Comparison of ENCODE assay signal across 17 cellular contexts in genomic region chrX:48632207-48632606, GRCh38. TPM values are rescaled to one million over a fixed set of nuclear protein-coding genes. Genes with fewer than 3 reads are reported as not detected.
DNase-seq lines count a peak whose midpoint lies in the region; ATAC-seq and TF ChIP-seq lines count a peak whose summit lies in the region.
"Had no signal": no experiment of that assay in that cellular context is flagged by ENCODE, and none has a peak within 500 bp of the region (broad histone marks: within the 10 kb centered on the region; RNA-seq: fewer than 3 reads in every experiment).

No MANE protein-coding gene starts in this region.

- peak overlapping the region; percentile 51 for H3K4me2 ChIP-seq in OCI-LY1 (ENCODE audit: low read length)

- no peaks in the 10 kb centered on the region for H3K27me3 ChIP-seq in OCI-LY1 (ENCODE audit: insufficient read depth, low read length)
- no peaks in the 10 kb centered on the region for H3K27me3 ChIP-seq in ovary
- H3K27me3 ChIP-seq: Peyer's patch had no signal

- H3K4me3 ChIP-seq in OCI-LY1 (ENCODE audit: low read depth, low read length, poor library complexity, severe bottlenecking) (no peak overlapping the region), ovary (no peak overlapping the region)
- H3K4me3 ChIP-seq: Peyer's patch had no signal

- H3K79me2 ChIP-seq in OCI-LY1 (ENCODE audit: insufficient read depth, low read length), result no peaks in the 10 kb centered on the region

- H3K4me1 Mint-ChIP-seq in activated T-helper 17 cell treated with anti-CD3 and anti-CD28 coated beads, Interleukin-2, amount 50 U/mL, for 72 hours, result no peaks in the 10 kb centered on the region
- no peaks in the 10 kb centered on the region for H3K4me1 Mint-ChIP-seq in stimulated activated effector memory CD8-positive, alpha-beta T cell treated with anti-CD3 and anti-CD28 coated beads, Interleukin-12 subunit alpha, Interleukin-12 subunit beta, amount 100 ng/mL, for 72 hours

- no peaks in the 10 kb centered on the region for H3K9me2 ChIP-seq in OCI-LY1 (ENCODE audit: low read depth, low read length)

- H3K4me1 ChIP-seq in OCI-LY1 (ENCODE audit: insufficient read depth, low read length, severe bottlenecking), result peaks cover 25% of the 10 kb centered on the region
- H3K4me1 ChIP-seq in ovary (ENCODE audit: insufficient read depth), result no peaks in the 10 kb centered on the region

- no peak for TF ChIP-seq POLR2A in ovary (IDR thresholded peaks at IDR 0.05)

- H3K36me3 ChIP-seq in OCI-LY1 (ENCODE audit: insufficient read depth, low read length) (no peaks in the 10 kb centered on the region), ovary (no peaks in the 10 kb centered on the region)
- H3K36me3 ChIP-seq: Peyer's patch had no signal

- H3K4me3 Mint-ChIP-seq in activated T-helper 17 cell treated with anti-CD3 and anti-CD28 coated beads, Interleukin-2, amount 50 U/mL, for 72 hours, result peak overlapping the region; percentile 48
- peak overlapping the region; percentile 20 for H3K4me3 Mint-ChIP-seq in stimulated activated effector memory CD8-positive, alpha-beta T cell treated with anti-CD3 and anti-CD28 coated beads, Interleukin-12 subunit alpha, Interleukin-12 subunit beta, amount 100 ng/mL, for 72 hours

- H3F3A ChIP-seq in OCI-LY1 (ENCODE audit: insufficient read depth, low read length), result no peaks in the 10 kb centered on the region

- DNase-seq in NCI-H2227 (lab: John Stamatoyannopoulos, UW; ENCODE audit: unreplicated experiment), result peak; percentile 32
- DNase-seq in NCI-H2227 treated with DMSO at 0.1 percent for 48 hours (lab: John Stamatoyannopoulos, UW), result no peak
- DNase-seq in stimulated activated effector memory CD8-positive, alpha-beta T cell treated with anti-CD3 and anti-CD28 coated beads, Interleukin-12 subunit alpha, Interleukin-12 subunit beta, amount 100 ng/mL, for 72 hours (ENCODE audit: low spot score in 2 of 2), result no peak
- DNase-seq in ovary, result no peak
- DNase-seq in head of caudate nucleus, result no peak
- DNase-seq: AML-193, GDM1, KBM-7, NCI-H187, NCI-H2107, NCI-H345, NCI-H524 treated with DMSO at 0.1 percent for 48 hours had no signal

- TF ChIP-seq CTCF in OCI-LY1 (IDR thresholded peaks at IDR 0.05; ENCODE audit: low read length) (no peak), ovary (IDR thresholded peaks at IDR 0.05) (no peak)

- no peaks in the 10 kb centered on the region for H3K27me3 Mint-ChIP-seq in activated T-helper 17 cell treated with anti-CD3 and anti-CD28 coated beads, Interleukin-2, amount 50 U/mL, for 72 hours

- H4K20me1 ChIP-seq in OCI-LY1 (ENCODE audit: insufficient read depth, low read length), result no peaks in the 10 kb centered on the region

- no peaks in the 10 kb centered on the region for H3K9me3 Mint-ChIP-seq in activated T-helper 17 cell treated with anti-CD3 and anti-CD28 coated beads, Interleukin-2, amount 50 U/mL, for 72 hours
- H3K9me3 Mint-ChIP-seq in stimulated activated effector memory CD8-positive, alpha-beta T cell treated with anti-CD3 and anti-CD28 coated beads, Interleukin-12 subunit alpha, Interleukin-12 subunit beta, amount 100 ng/mL, for 72 hours, result no peaks in the 10 kb centered on the region

- no peak for TF ChIP-seq EP300 in ovary (IDR thresholded peaks at IDR 0.05)

- no peak overlapping the region for H3K27ac Mint-ChIP-seq in activated T-helper 17 cell treated with anti-CD3 and anti-CD28 coated beads, Interleukin-2, amount 50 U/mL, for 72 hours
- H3K27ac Mint-ChIP-seq in stimulated activated effector memory CD8-positive, alpha-beta T cell treated with anti-CD3 and anti-CD28 coated beads, Interleukin-12 subunit alpha, Interleukin-12 subunit beta, amount 100 ng/mL, for 72 hours, result no peak overlapping the region

- H3K9me3 ChIP-seq in OCI-LY1 (ENCODE audit: low read length) (no peaks in the 10 kb centered on the region), ovary (no peaks in the 10 kb centered on the region)
- H3K9me3 ChIP-seq: Peyer's patch had no signal

- H3K27ac ChIP-seq in OCI-LY1 (ENCODE audit: low read depth, low read length, poor library complexity, severe bottlenecking) (peak overlapping the region; percentile 67), ovary (no peak overlapping the region)
- H3K27ac ChIP-seq: 22Rv1, Peyer's patch had no signal

- peak overlapping the region; percentile 2; the same call in 1 of the 2 replicates for H3K9ac ChIP-seq in OCI-LY1 (ENCODE audit: low read length)

- H3K36me3 Mint-ChIP-seq in activated T-helper 17 cell treated with anti-CD3 and anti-CD28 coated beads, Interleukin-2, amount 50 U/mL, for 72 hours (ENCODE audit: low read depth), result no peaks in the 10 kb centered on the region
- no peaks in the 10 kb centered on the region for H3K36me3 Mint-ChIP-seq in stimulated activated effector memory CD8-positive, alpha-beta T cell treated with anti-CD3 and anti-CD28 coated beads, Interleukin-12 subunit alpha, Interleukin-12 subunit beta, amount 100 ng/mL, for 72 hours

- ATAC-seq in activated T-helper 17 cell treated with anti-CD3 and anti-CD28 coated beads, Interleukin-2, amount 50 U/mL, for 72 hours (replicated peaks), result no peak
- ATAC-seq in stimulated activated effector memory CD8-positive, alpha-beta T cell treated with anti-CD3 and anti-CD28 coated beads, Interleukin-12 subunit alpha, Interleukin-12 subunit beta, amount 100 ng/mL, for 72 hours, result no peak
- no peak for ATAC-seq in HG03097 (IDR thresholded peaks at IDR 0.05; ENCODE audit: low FRiP score, unreplicated experiment)

- no peak overlapping the region for H2AFZ ChIP-seq in OCI-LY1 (ENCODE audit: low read length)

- 72 to 78% (median 75%) methylated on average over 10 of the region's 10 CpGs for WGBS in ovary, 3 donors

- intact Hi-C loops in ovary (cut with DNase I) (no loop called here), head of caudate nucleus (cut with DNase I) (no loop called here)

RNA-seq across cellular contexts. Expression of gene WDR13, which starts 34.9 kb away (rescaled TPM):
- total RNA-seq in activated T-helper 17 cell treated with anti-CD3 and anti-CD28 coated beads, Interleukin-2, amount 50 U/mL, for 72 hours, result 10 to 100 TPM; 45.6 to 74.0 TPM
- total RNA-seq in ovary, result 100 to 1,000 TPM in 6 of 7 donors, 10 to 100 TPM in 1; 98.8 to 189 (median 148) TPM
- polyA plus RNA-seq in ovary, result 100 to 1,000 TPM in 1 of 2 donors, 1 to 10 TPM in 1; 8.5 to 169 TPM

RNA-seq across cellular contexts. Expression of gene WAS, which starts 51.4 kb away (rescaled TPM):
- 100 to 1,000 TPM in 1 of 2 donors, 10 to 100 TPM in 1; 96.8 to 102 TPM for total RNA-seq in activated T-helper 17 cell treated with anti-CD3 and anti-CD28 coated beads, Interleukin-2, amount 50 U/mL, for 72 hours
- total RNA-seq in ovary, result 1 to 10 TPM in 6 of 7 donors, under 1 TPM in 1; 0.95 to 7.7 (median 3.1) TPM
- polyA plus RNA-seq in ovary, result 1 to 10 TPM; 1.3 to 3.2 TPM

RNA-seq across cellular contexts. Expression of gene RBM3, which starts 57.9 kb away (rescaled TPM):
- total RNA-seq in activated T-helper 17 cell treated with anti-CD3 and anti-CD28 coated beads, Interleukin-2, amount 50 U/mL, for 72 hours, result 100 to 1,000 TPM; 176 to 335 TPM
- 100 to 1,000 TPM; 103 to 421 (median 153) TPM for total RNA-seq in ovary
- 100 to 1,000 TPM; 139 to 205 TPM for polyA plus RNA-seq in ovary

Comparison
In these comparisons a context has a peak if more than half of its experiments do, and no peak if none do; other contexts are left out.
1. RNA of gene WAS, which starts 51.4 kb away (total RNA-seq): 96.8 to 102 TPM in activated T-helper 17 cell treated with anti-CD3 and anti-CD28 coated beads, Interleukin-2, amount 50 U/mL, for 72 hours; 0.95 to 7.7 TPM in ovary; every median in the first group is over 10 times any median in the second.